In genomic region chr5:143448518-143448917, GRCh38 we compare ENCODE assay signal across 14 cellular contexts. TPM values are rescaled to one million over a fixed set of nuclear protein-coding genes. Genes with fewer than 3 reads are reported as not detected.
DNase-seq lines count a peak whose midpoint lies in the region; ATAC-seq and TF ChIP-seq lines count a peak whose summit lies in the region.
"Had no signal": no experiment of that assay in that cellular context is flagged by ENCODE, and none has a peak within 500 bp of the region (broad histone marks: within the 10 kb centered on the region; RNA-seq: fewer than 3 reads in every experiment).

No MANE protein-coding gene starts in this region.

- ATAC-seq in GM21360 (IDR thresholded peaks at IDR 0.05; ENCODE audit: unreplicated experiment), result peak; percentile 31
- no peak for ATAC-seq in Panc1
- peak; percentile 27 to 36 for ATAC-seq in naive B cell (ENCODE audit: low read depth in 2 of 2)
- no peak for ATAC-seq in HG02870 (IDR thresholded peaks at IDR 0.05; ENCODE audit: unreplicated experiment)

- no peaks in the 10 kb centered on the region for H3K36me3 ChIP-seq in Panc1 (ENCODE audit: control insufficient read depth, insufficient read depth, low read length)

- H3K4me3 ChIP-seq in Panc1 (ENCODE audit: low read depth in 2 of 2, low read length in 2 of 2), result no peak overlapping the region

- H3K9me3 Mint-ChIP-seq in activated CD4-positive, alpha-beta memory T cell treated with anti-CD3 and anti-CD28 coated beads for 36 hours, result no peaks in the 10 kb centered on the region
- H3K9me3 Mint-ChIP-seq in activated CD4-positive, alpha-beta memory T cell treated with anti-CD3 and anti-CD28 coated beads, Interleukin-2, amount 10 ng/mL, durations not matched to agents 7 days and 5 days, result no peaks in the 10 kb centered on the region
- H3K9me3 Mint-ChIP-seq in naive B cell, result peaks cover 0 to 2% (median 0%) of the 10 kb centered on the region in 7 donors
- H3K9me3 Mint-ChIP-seq: immature natural killer cell, nephron had no signal

- POLR2A ChIA-PET in activated CD4-positive, alpha-beta memory T cell treated with anti-CD3 and anti-CD28 coated beads for 36 hours (lab: Charles Lee), result interaction anchor here (1.3 kb wide), 1 partner anchor 15 kb away, joined by 6 read pairs; no protein-coding TSS in a partner anchor
- POLR2A ChIA-PET in activated CD4-positive, alpha-beta memory T cell treated with anti-CD3 and anti-CD28 coated beads, Interleukin-2, amount 10 ng/mL, durations not matched to agents 7 days and 5 days (lab: Charles Lee), result interaction anchor here (0.7 kb wide), 1 partner anchor 13 kb away, joined by 3 read pairs; no protein-coding TSS in a partner anchor
- POLR2A ChIA-PET in Panc1 (lab: Charles Lee), result interaction anchor here (0.5 kb wide), 1 partner anchor 232 kb away, joined by 4 read pairs; no protein-coding TSS in a partner anchor

- H3K4me1 ChIP-seq in Panc1 (ENCODE audit: control insufficient read depth, insufficient read depth, low read length), result no peaks in the 10 kb centered on the region

- H3K27ac Mint-ChIP-seq in activated CD4-positive, alpha-beta memory T cell treated with anti-CD3 and anti-CD28 coated beads for 36 hours, result no peak overlapping the region
- H3K27ac Mint-ChIP-seq in activated CD4-positive, alpha-beta memory T cell treated with anti-CD3 and anti-CD28 coated beads, Interleukin-2, amount 10 ng/mL, durations not matched to agents 7 days and 5 days, result no peak overlapping the region
- H3K27ac Mint-ChIP-seq in naive B cell, result no peak overlapping the region
- H3K27ac Mint-ChIP-seq: immature natural killer cell, nephron had no signal

- peak; percentile 52 for DNase-seq in activated CD4-positive, alpha-beta memory T cell treated with anti-CD3 and anti-CD28 coated beads for 36 hours
- DNase-seq in activated CD4-positive, alpha-beta memory T cell treated with anti-CD3 and anti-CD28 coated beads, Interleukin-2, amount 10 ng/mL, durations not matched to agents 7 days and 5 days, result no peak
- DNase-seq in Panc1 (ENCODE audit: low read depth, low spot score) (no peak), naive B cell (no peak), caudate nucleus (lab: John Stamatoyannopoulos, UW) (no peak), head of caudate nucleus (no peak)
- DNase-seq: amniotic stem cell, COR-L47, GOT3, immature natural killer cell, NCI-H345 had no signal

- H3K4me1 Mint-ChIP-seq in activated CD4-positive, alpha-beta memory T cell treated with anti-CD3 and anti-CD28 coated beads for 36 hours (ENCODE audit: low read depth), result peaks cover 34% of the 10 kb centered on the region
- H3K4me1 Mint-ChIP-seq in activated CD4-positive, alpha-beta memory T cell treated with anti-CD3 and anti-CD28 coated beads, Interleukin-2, amount 10 ng/mL, durations not matched to agents 7 days and 5 days, result peaks cover 18% of the 10 kb centered on the region
- H3K4me1 Mint-ChIP-seq in naive B cell, result peaks cover 2 to 9% (median 9%) of the 10 kb centered on the region in 3 donors
- H3K4me1 Mint-ChIP-seq: immature natural killer cell had no signal

- H3K9me3 ChIP-seq in Panc1 (ENCODE audit: control insufficient read depth, insufficient read depth, low read depth, low read length), result no peaks in the 10 kb centered on the region

- no peak overlapping the region for H3K27ac ChIP-seq in Panc1 (ENCODE audit: low read length)
- H3K27ac ChIP-seq in caudate nucleus (ENCODE audit: low read depth, low read length), result no peak overlapping the region

- BruUV-seq in Panc1 (replicated peaks; lab: Mats Ljungman, UMichigan), result no TSS peak

- H3K27me3 Mint-ChIP-seq in activated CD4-positive, alpha-beta memory T cell treated with anti-CD3 and anti-CD28 coated beads for 36 hours, result no peaks in the 10 kb centered on the region
- no peaks in the 10 kb centered on the region for H3K27me3 Mint-ChIP-seq in activated CD4-positive, alpha-beta memory T cell treated with anti-CD3 and anti-CD28 coated beads, Interleukin-2, amount 10 ng/mL, durations not matched to agents 7 days and 5 days
- no peaks in the 10 kb centered on the region for H3K27me3 Mint-ChIP-seq in naive B cell

- no peak overlapping the region for H3K4me3 Mint-ChIP-seq in activated CD4-positive, alpha-beta memory T cell treated with anti-CD3 and anti-CD28 coated beads for 36 hours
- no peak overlapping the region for H3K4me3 Mint-ChIP-seq in activated CD4-positive, alpha-beta memory T cell treated with anti-CD3 and anti-CD28 coated beads, Interleukin-2, amount 10 ng/mL, durations not matched to agents 7 days and 5 days
- H3K4me3 Mint-ChIP-seq in naive B cell, result no peak overlapping the region
- H3K4me3 Mint-ChIP-seq: immature natural killer cell, nephron had no signal

- intact Hi-C loops in activated CD4-positive, alpha-beta memory T cell treated with anti-CD3 and anti-CD28 coated beads for 36 hours (cut with micrococcal nuclease), result loop anchor here (5.0 kb wide), 2 partner anchors 109 to 204 kb away; no protein-coding TSS in a partner anchor
- intact Hi-C loops in Panc1 (cut with micrococcal nuclease; ENCODE audit: unreplicated experiment) (no loop called here), head of caudate nucleus (cut with DNase I) (no loop called here)

- peak; percentile 29 for TF ChIP-seq CTCF in Panc1 (IDR thresholded peaks at IDR 0.05)

- in situ Hi-C loops in Panc1 (cut with HindIII; ENCODE audit: low pct_unique_long_range_greater_than_20kb, low sequenced_read_pairs), result no loop called here

- H3K27me3 ChIP-seq in Panc1 (ENCODE audit: control insufficient read depth, insufficient read depth, low read length), result no peaks in the 10 kb centered on the region

- CTCF ChIA-PET in activated CD4-positive, alpha-beta memory T cell treated with anti-CD3 and anti-CD28 coated beads for 36 hours (lab: Charles Lee), result interaction anchor here (1.0 kb wide), 1 partner anchor 13 kb away, joined by 3 read pairs; no protein-coding TSS in a partner anchor
- CTCF ChIA-PET in activated CD4-positive, alpha-beta memory T cell treated with anti-CD3 and anti-CD28 coated beads, Interleukin-2, amount 10 ng/mL, durations not matched to agents 7 days and 5 days (lab: Charles Lee), result no interaction called here
- CTCF ChIA-PET in Panc1 (lab: Charles Lee), result no interaction called here

- peaks cover 1% of the 10 kb centered on the region for H3K36me3 Mint-ChIP-seq in activated CD4-positive, alpha-beta memory T cell treated with anti-CD3 and anti-CD28 coated beads for 36 hours
- no peaks in the 10 kb centered on the region for H3K36me3 Mint-ChIP-seq in activated CD4-positive, alpha-beta memory T cell treated with anti-CD3 and anti-CD28 coated beads, Interleukin-2, amount 10 ng/mL, durations not matched to agents 7 days and 5 days (ENCODE audit: low read depth)
- no peaks in the 10 kb centered on the region for H3K36me3 Mint-ChIP-seq in naive B cell

RNA-seq across cellular contexts. Expression of gene NR3C1, which starts 45.0 kb away (rescaled TPM):
- total RNA-seq in activated CD4-positive, alpha-beta memory T cell treated with anti-CD3 and anti-CD28 coated beads for 36 hours, result 10 to 100 TPM; 48.6 to 53.9 TPM
- 10 to 100 TPM; 79.3 to 81.6 TPM for total RNA-seq in activated CD4-positive, alpha-beta memory T cell treated with anti-CD3 and anti-CD28 coated beads, Interleukin-2, amount 10 ng/mL, durations not matched to agents 7 days and 5 days
- total RNA-seq in Panc1 (2021; ENCODE audit: unreplicated experiment), result 52.6 TPM
- 15.0 TPM for polyA plus RNA-seq in Panc1 (2012; ENCODE audit: insufficient read length)
- polyA plus RNA-seq in naive B cell (ENCODE audit: low read depth in 6 of 6), result 100 to 1,000 TPM in 5 of 6 donors, 10 to 100 TPM in 1; 87.7 to 150 (median 106) TPM

Comparison
In these comparisons a context has a peak if more than half of its experiments do, and no peak if none do; other contexts are left out.
1. ATAC-seq: peak in GM21360 (single experiment) and naive B cell (2 of 2); none in Panc1 (single experiment) and HG02870 (single experiment).